In genomic region chr4:150010525-150011126, GRCh38 we compare ENCODE assay signal across 8 cellular contexts.
DNase-seq lines count a peak whose midpoint lies in the region; ATAC-seq and TF ChIP-seq lines count a peak whose summit lies in the region.

No MANE protein-coding gene starts in this region.

- H2BK15ac ChIP-seq in neuronal stem cell (ENCODE audit: low read length), result no peak overlapping the region

- ATAC-seq in GM18907 (IDR thresholded peaks at IDR 0.05; ENCODE audit: unreplicated experiment), result peak; percentile 85
- ATAC-seq in GM21381 (IDR thresholded peaks at IDR 0.05; ENCODE audit: unreplicated experiment), result no peak

- POLR2A ChIA-PET in BJ (lab: Charles Lee), result interaction anchor here (0.6 kb wide), 1 partner anchor 250 kb away, joined by 3 read pairs; no protein-coding TSS in a partner anchor

- H3K79me1 ChIP-seq in neuronal stem cell (ENCODE audit: low read depth, low read length), result no peaks in the 10 kb centered on the region

- H4K91ac ChIP-seq in neuronal stem cell (ENCODE audit: low read depth, low read length, poor library complexity), result no peak overlapping the region

- H3K4me3 ChIP-seq in BJ (ENCODE audit: low read depth, low read length) (no peak overlapping the region), Peyer's patch (no peak overlapping the region), neuronal stem cell (ENCODE audit: low read length in 2 of 2) (no peak overlapping the region)

- no peak for TF ChIP-seq POLR2A in Peyer's patch (IDR thresholded peaks at IDR 0.05)

- H3K27ac ChIP-seq in Peyer's patch (no peak overlapping the region), neuronal stem cell (replicated peaks; ENCODE audit: low read length) (no peak overlapping the region)

- CTCF ChIA-PET in BJ (lab: Yijun Ruan, JAX), result interaction anchor here (0.6 to 5.2 kb wide), 16 partner anchors 8 to 879 kb away, joined by 3 to 24 read pairs (median 4); partner anchors contain the start of gene DCLK2

- H3K4me1 Mint-ChIP-seq in T-helper 2 cell treated with Interferon-gamma antibody and Interleukin-4, amounts not matched to agents 5 μg/mL and 100 μg/mL, for 36 hours (ENCODE audit: low read depth), result peaks cover 3% of the 10 kb centered on the region

- H3K14ac ChIP-seq in neuronal stem cell (ENCODE audit: low read length), result no peak overlapping the region

- H3K9me3 ChIP-seq in Peyer's patch, result no peaks in the 10 kb centered on the region
- no peaks in the 10 kb centered on the region for H3K9me3 ChIP-seq in neuronal stem cell (replicated peaks in 1 of 2; ENCODE audit: control insufficient read depth in 2 of 2, insufficient read depth in 1 of 2, low read depth in 1 of 2, low read length in 2 of 2)

- H3K4ac ChIP-seq in neuronal stem cell (ENCODE audit: low read length), result no peak overlapping the region

- no peak overlapping the region for H2BK120ac ChIP-seq in neuronal stem cell (ENCODE audit: low read depth, low read length)

- no peak overlapping the region for H3K4me2 ChIP-seq in neuronal stem cell (ENCODE audit: insufficient read depth, low read length, poor library complexity, severe bottlenecking)

- H3K23ac ChIP-seq in neuronal stem cell (ENCODE audit: low read depth, low read length, poor library complexity), result no peak overlapping the region

- H3K36me3 Mint-ChIP-seq in T-helper 2 cell treated with Interferon-gamma antibody and Interleukin-4, amounts not matched to agents 5 μg/mL and 100 μg/mL, for 36 hours (ENCODE audit: low read depth), result no peaks in the 10 kb centered on the region

- no peak overlapping the region for H2BK12ac ChIP-seq in neuronal stem cell (ENCODE audit: low read length)

- no peak overlapping the region for H2AK5ac ChIP-seq in neuronal stem cell (ENCODE audit: low read depth, low read length)

- no peak overlapping the region for H3K4me3 Mint-ChIP-seq in T-helper 2 cell treated with Interferon-gamma antibody and Interleukin-4, amounts not matched to agents 5 μg/mL and 100 μg/mL, for 36 hours

- H3K36me3 ChIP-seq in BJ (ENCODE audit: control insufficient read depth, insufficient read depth, low read length), result no peaks in the 10 kb centered on the region
- no peaks in the 10 kb centered on the region for H3K36me3 ChIP-seq in Peyer's patch
- H3K36me3 ChIP-seq in neuronal stem cell (replicated peaks in 1 of 2; ENCODE audit: control insufficient read depth in 2 of 2, insufficient read depth in 2 of 2, low read length in 2 of 2), result no peaks in the 10 kb centered on the region

- WGBS in neuronal stem cell (ENCODE audit: extremely low coverage in 2 of 2, insufficient read length in 2 of 2, insufficient replicate concordance in 1 of 2), 2 donors, result no CpG with 5 or more reads among the region's 6 CpGs

- H2AFZ ChIP-seq in neuronal stem cell (ENCODE audit: low read length), result peak overlapping the region; percentile 17

- no peaks in the 10 kb centered on the region for H3K4me1 ChIP-seq in Peyer's patch
- H3K4me1 ChIP-seq in neuronal stem cell (ENCODE audit: control insufficient read depth in 2 of 2, insufficient read depth in 1 of 2, low read depth in 1 of 2, low read length in 2 of 2), result peaks cover 2 to 4% of the 10 kb centered on the region in 2 donors

- no peak overlapping the region for H4K8ac ChIP-seq in neuronal stem cell (ENCODE audit: low read depth, low read length)

- H3K27me3 Mint-ChIP-seq in T-helper 2 cell treated with Interferon-gamma antibody and Interleukin-4, amounts not matched to agents 5 μg/mL and 100 μg/mL, for 36 hours (ENCODE audit: low read depth), result peaks cover 8% of the 10 kb centered on the region

- H2BK5ac ChIP-seq in neuronal stem cell (ENCODE audit: low read length), result no peak overlapping the region

- DNase-seq in BJ (ENCODE audit: low read depth) (no peak), Kasumi-1 (lab: John Stamatoyannopoulos, UW) (peak; percentile 66 to 70), Peyer's patch (peak in 2 of 3 donors; percentile 17 to 53), fibroblast of gingiva (ENCODE audit: low read depth) (peak; percentile 59), neuronal stem cell (ENCODE audit: low spot score) (peak; percentile 30)
- no peak for DNase-seq in T-helper 2 cell treated with Interferon-gamma antibody and Interleukin-4, amounts not matched to agents 5 μg/mL and 100 μg/mL, for 36 hours (ENCODE audit: low spot score)

- H3K9ac ChIP-seq in neuronal stem cell (ENCODE audit: low read depth, low read length, poor library complexity), result no peak overlapping the region

- H3K18ac ChIP-seq in neuronal stem cell (ENCODE audit: low read length), result no peak overlapping the region

- H3K27ac Mint-ChIP-seq in T-helper 2 cell treated with Interferon-gamma antibody and Interleukin-4, amounts not matched to agents 5 μg/mL and 100 μg/mL, for 36 hours, result no peak overlapping the region

- peak; percentile 58 for TF ChIP-seq CTCF in BJ (IDR thresholded peaks at IDR 0.05; ENCODE audit: insufficient read depth, low read depth, low read length)
- TF ChIP-seq CTCF in Peyer's patch (IDR thresholded peaks at IDR 0.05), result peak in 4 of 6 experiments; percentile 34 to 49 (median 38)

- H3K27me3 ChIP-seq in BJ (ENCODE audit: control insufficient read depth, insufficient read depth, low read length) (no peaks in the 10 kb centered on the region), Peyer's patch (no peaks in the 10 kb centered on the region), neuronal stem cell (ENCODE audit: control insufficient read depth in 3 of 3, insufficient read depth in 3 of 3, low read depth in 1 of 3, low read length in 3 of 3) (no peaks in the 10 kb centered on the region)

- H3K9me3 Mint-ChIP-seq in T-helper 2 cell treated with Interferon-gamma antibody and Interleukin-4, amounts not matched to agents 5 μg/mL and 100 μg/mL, for 36 hours, result no peaks in the 10 kb centered on the region

Comparison
In these comparisons a context has a peak if more than half of its experiments do, and no peak if none do; other contexts are left out.
1. DNase-seq: peak in Kasumi-1 (2 of 2), Peyer's patch (2 of 3), fibroblast of gingiva (single experiment) and neuronal stem cell (single experiment); none in BJ (single experiment) and T-helper 2 cell treated with Interferon-gamma antibody and Interleukin-4, amounts not matched to agents 5 μg/mL and 100 μg/mL, for 36 hours (single experiment).